1 cellular context compared by ENCODE assay signal in genomic region chr17:31937926-31938641, GRCh38.
A peak's percentile ranks its signal among the peaks of the same experiment; 100 is the strongest.
TF ChIP-seq lines count a peak whose summit lies in the region.

No MANE protein-coding gene starts in this region.

TF ChIP-seq in K562, 482 proteins besides CTCF, POLR2A, EP300 and RAD21:
- TF ChIP-seq KDM1A (IDR thresholded peaks at IDR 0.05) (peak in 1 of 2 experiments; percentile 57; a peak in 1 of 4 replicates), FOXK2 (conservative IDR thresholded peaks at IDR 0.05 in 1 of 2, IDR thresholded peaks at IDR 0.05 in 1 of 2; ENCODE audit: low read depth in 2 of 2) (peak; percentile 51 to 61; a peak in 2 of 4 replicates), ELF1 (tag; IDR thresholded peaks at IDR 0.05) (peak; percentile 35; the same call in 1 of the 2 replicates), DACH1 (IDR thresholded peaks at IDR 0.05; ENCODE audit: partially characterized antibody) (peak; percentile 43), BCOR (IDR thresholded peaks at IDR 0.05) (peak; percentile 45)
